In genomic region chr6:593139-593906, GRCh38 we compare ENCODE assay signal across 8 cellular contexts.
DNase-seq lines count a peak whose midpoint lies in the region; ATAC-seq and TF ChIP-seq lines count a peak whose summit lies in the region.

No MANE protein-coding gene starts in this region.

- no peak for TF ChIP-seq EP300 in gastroesophageal sphincter (IDR thresholded peaks at IDR 0.05)

- 2 to 3% methylated on average over 5 of the region's 5 CpGs for WGBS in gastroesophageal sphincter (ENCODE audit: low coverage in 1 of 2), 2 donors

- no peak overlapping the region for H3K4me3 ChIP-seq in DOHH2 (ENCODE audit: low read length)
- H3K4me3 ChIP-seq in Karpas-422 (ENCODE audit: low read length), result no peak overlapping the region
- H3K4me3 ChIP-seq in SJCRH30, result no peak overlapping the region
- H3K4me3 ChIP-seq in gastroesophageal sphincter, result no peak overlapping the region
- no peak overlapping the region for H3K4me3 ChIP-seq in rectal smooth muscle tissue (ENCODE audit: low read length)

- no peak for TF ChIP-seq POLR2A in gastroesophageal sphincter (IDR thresholded peaks at IDR 0.05)

- H3K4me1 ChIP-seq in DOHH2 (ENCODE audit: control insufficient read depth, low read length) (no peaks in the 10 kb centered on the region), Karpas-422 (ENCODE audit: low read length) (no peaks in the 10 kb centered on the region), SJCRH30 (no peaks in the 10 kb centered on the region), gastroesophageal sphincter (peaks cover 0 to 59% (median 3%) of the 10 kb centered on the region in 3 donors), rectal smooth muscle tissue (ENCODE audit: control insufficient read depth, insufficient read depth, low read length) (no peaks in the 10 kb centered on the region)

- peak; percentile 90 for DNase-seq in Karpas-422
- peak; percentile 12 to 65 for DNase-seq in SJCRH30
- DNase-seq in activated effector memory CD4-positive, alpha-beta T cell treated with anti-CD3 and anti-CD28 coated beads, Interleukin-2, amount 50 U/mL, for 16 hours, result peak; percentile 81
- no peak for DNase-seq in UCSD-AML1 (lab: John Stamatoyannopoulos, UW; ENCODE audit: unreplicated experiment)

- peak; percentile 52 for ATAC-seq in gastroesophageal sphincter
- ATAC-seq in GM18511 (IDR thresholded peaks at IDR 0.05; ENCODE audit: unreplicated experiment), result no peak

- H3K27ac ChIP-seq in DOHH2 (ENCODE audit: low read depth, low read length), result no peak overlapping the region
- no peak overlapping the region for H3K27ac ChIP-seq in Karpas-422 (ENCODE audit: low read length)
- H3K27ac ChIP-seq in SJCRH30, result no peak overlapping the region
- peak overlapping the region; percentile 78 to 80 (median 80) for H3K27ac ChIP-seq in gastroesophageal sphincter
- peak overlapping the region; percentile 76 for H3K27ac ChIP-seq in rectal smooth muscle tissue (ENCODE audit: low read depth, low read length)

- H4K20me1 ChIP-seq in DOHH2 (ENCODE audit: control insufficient read depth, insufficient read depth, low read depth, low read length) (no peaks in the 10 kb centered on the region), Karpas-422 (ENCODE audit: insufficient read depth, low read depth, low read length) (no peaks in the 10 kb centered on the region)

- H3K9ac ChIP-seq in Karpas-422 (ENCODE audit: low read length) (no peak overlapping the region), rectal smooth muscle tissue (ENCODE audit: low read length) (no peak overlapping the region)

- H3K4me2 ChIP-seq in DOHH2 (ENCODE audit: low read length) (no peak overlapping the region), Karpas-422 (ENCODE audit: low read depth, low read length, poor library complexity, severe bottlenecking) (no peak overlapping the region)

- no peak overlapping the region for H2AFZ ChIP-seq in Karpas-422 (ENCODE audit: low read length)

- H3K9me3 ChIP-seq in DOHH2 (ENCODE audit: control insufficient read depth, insufficient read depth, low read length), result no peaks in the 10 kb centered on the region
- no peaks in the 10 kb centered on the region for H3K9me3 ChIP-seq in Karpas-422 (ENCODE audit: low read length)
- no peaks in the 10 kb centered on the region for H3K9me3 ChIP-seq in SJCRH30 (replicated peaks)
- H3K9me3 ChIP-seq in gastroesophageal sphincter, result no peaks in the 10 kb centered on the region

- no peaks in the 10 kb centered on the region for H3K79me2 ChIP-seq in DOHH2 (ENCODE audit: control insufficient read depth, low read length)
- H3K79me2 ChIP-seq in Karpas-422 (ENCODE audit: low read length), result no peaks in the 10 kb centered on the region

- H3K9me2 ChIP-seq in DOHH2 (replicated peaks; ENCODE audit: control insufficient read depth, low read length), result no peaks in the 10 kb centered on the region
- no peaks in the 10 kb centered on the region for H3K9me2 ChIP-seq in Karpas-422 (replicated peaks; ENCODE audit: insufficient read depth, low read length)

- H3F3A ChIP-seq in DOHH2 (ENCODE audit: control insufficient read depth, insufficient read depth), result no peaks in the 10 kb centered on the region

- H3K27me3 ChIP-seq in DOHH2 (ENCODE audit: control insufficient read depth, low read length), result no peaks in the 10 kb centered on the region
- H3K27me3 ChIP-seq in Karpas-422 (ENCODE audit: low read length), result no peaks in the 10 kb centered on the region
- no peaks in the 10 kb centered on the region for H3K27me3 ChIP-seq in SJCRH30
- H3K27me3 ChIP-seq in gastroesophageal sphincter, result no peaks in the 10 kb centered on the region
- no peaks in the 10 kb centered on the region for H3K27me3 ChIP-seq in rectal smooth muscle tissue (ENCODE audit: control insufficient read depth, insufficient read depth, low read length)

- H3K36me3 ChIP-seq in DOHH2 (ENCODE audit: control insufficient read depth, low read length), result peaks cover 6% of the 10 kb centered on the region; the same call in 1 of the 2 replicates
- H3K36me3 ChIP-seq in Karpas-422 (ENCODE audit: insufficient read depth, low read length), result no peaks in the 10 kb centered on the region
- no peaks in the 10 kb centered on the region for H3K36me3 ChIP-seq in SJCRH30
- peaks cover 0 to 58% of the 10 kb centered on the region in 2 donors for H3K36me3 ChIP-seq in gastroesophageal sphincter
- peaks cover 9% of the 10 kb centered on the region for H3K36me3 ChIP-seq in rectal smooth muscle tissue (ENCODE audit: control insufficient read depth, insufficient read depth, low read length)

- peak; percentile 51 for TF ChIP-seq CTCF in DOHH2 (IDR thresholded peaks at IDR 0.05; ENCODE audit: low read depth, low read length, poor library complexity, severe bottlenecking)
- TF ChIP-seq CTCF in gastroesophageal sphincter (IDR thresholded peaks at IDR 0.05), result peak; percentile 67 to 79 (median 72)

Comparison
In these comparisons a context has a peak if more than half of its experiments do, and no peak if none do; other contexts are left out.
1. H3K27ac ChIP-seq: peak in gastroesophageal sphincter (4 of 4) and rectal smooth muscle tissue (single experiment); none in DOHH2 (single experiment), Karpas-422 (single experiment) and SJCRH30 (single experiment).